Comparison of ENCODE assay signal across 1 cellular context in the genomic region with DNA sequence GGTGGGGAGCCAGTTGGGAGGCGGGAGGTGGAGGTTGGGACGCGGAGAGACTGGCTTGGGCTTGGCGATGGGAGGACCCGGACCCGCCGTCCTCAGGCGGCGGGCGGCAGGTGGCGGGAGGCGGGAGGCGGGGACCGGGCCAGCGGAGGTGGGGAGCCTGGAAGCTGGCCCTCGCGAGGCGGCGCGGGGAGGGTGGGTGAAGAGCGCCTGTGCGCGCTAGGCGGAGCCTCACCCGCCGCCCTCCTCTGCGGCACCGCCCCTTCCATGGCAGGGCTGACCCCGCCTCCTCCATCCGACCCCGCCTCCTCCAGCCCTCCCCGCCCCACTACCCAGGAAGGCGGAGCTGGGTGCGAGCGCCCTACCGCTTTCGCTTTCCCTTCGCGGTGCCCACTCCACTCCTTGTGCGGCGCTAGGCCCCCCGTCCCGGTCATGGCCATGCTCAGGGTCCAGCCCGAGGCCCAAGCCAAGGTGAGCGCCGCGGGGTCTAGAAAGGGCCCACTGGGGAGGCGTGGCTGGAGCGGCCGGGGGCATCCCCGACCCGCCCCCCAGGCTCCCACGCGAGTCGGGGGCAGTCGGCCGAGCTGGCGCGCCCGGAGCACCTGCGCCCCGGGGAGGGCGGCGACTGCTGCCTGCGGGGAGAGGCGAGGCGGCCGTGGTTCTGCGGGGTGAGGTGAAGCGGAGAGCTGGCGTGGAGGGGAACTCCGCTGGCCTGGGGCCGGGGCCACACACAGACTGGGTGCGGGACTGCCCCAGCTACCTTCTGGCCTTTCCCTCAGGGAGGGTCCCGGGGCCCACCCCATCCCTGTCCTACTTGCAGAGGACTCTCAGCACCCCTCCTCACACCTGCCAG.
TF ChIP-seq lines count a peak whose summit lies in the region.

A gene (plus strand): TSS at position 361 of the 850 bp plus-strand sequence. CDS start 69 bp downstream, at position 430.

TF ChIP-seq in HepG2, 621 proteins besides CTCF, POLR2A, EP300 and RAD21 (continued from another document and continues in another):
- TF ChIP-seq, protein P1, sequence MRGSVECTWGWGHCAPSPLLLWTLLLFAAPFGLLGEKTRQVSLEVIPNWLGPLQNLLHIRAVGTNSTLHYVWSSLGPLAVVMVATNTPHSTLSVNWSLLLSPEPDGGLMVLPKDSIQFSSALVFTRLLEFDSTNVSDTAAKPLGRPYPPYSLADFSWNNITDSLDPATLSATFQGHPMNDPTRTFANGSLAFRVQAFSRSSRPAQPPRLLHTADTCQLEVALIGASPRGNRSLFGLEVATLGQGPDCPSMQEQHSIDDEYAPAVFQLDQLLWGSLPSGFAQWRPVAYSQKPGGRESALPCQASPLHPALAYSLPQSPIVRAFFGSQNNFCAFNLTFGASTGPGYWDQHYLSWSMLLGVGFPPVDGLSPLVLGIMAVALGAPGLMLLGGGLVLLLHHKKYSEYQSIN (CRISPR knock-in tag; IDR thresholded peaks at IDR 0.05; ENCODE audit: borderline replicate concordance): no peak
- TF ChIP-seq RXRB (CRISPR knock-in tag; IDR thresholded peaks at IDR 0.05; ENCODE audit: borderline replicate concordance): peak; percentile 59; the same call in 1 of the 2 replicates
- peak; percentile 66; the same call in 1 of the 2 replicates for TF ChIP-seq DNMT1 (CRISPR knock-in tag; IDR thresholded peaks at IDR 0.05)
- TF ChIP-seq ZFP36L2 (CRISPR knock-in tag; IDR thresholded peaks at IDR 0.05): 0 out of 2 replicates have a peak, but pooled peaks have one; percentile 87
- peak; percentile 93; the same call in 2 of the 3 replicates for TF ChIP-seq MXI1 (IDR thresholded peaks at IDR 0.05; ENCODE audit: borderline replicate concordance, low read depth, low read length)
- TF ChIP-seq MAFF (IDR thresholded peaks at IDR 0.05; ENCODE audit: low read depth, low read length): no peak
- TF ChIP-seq, protein P2, sequence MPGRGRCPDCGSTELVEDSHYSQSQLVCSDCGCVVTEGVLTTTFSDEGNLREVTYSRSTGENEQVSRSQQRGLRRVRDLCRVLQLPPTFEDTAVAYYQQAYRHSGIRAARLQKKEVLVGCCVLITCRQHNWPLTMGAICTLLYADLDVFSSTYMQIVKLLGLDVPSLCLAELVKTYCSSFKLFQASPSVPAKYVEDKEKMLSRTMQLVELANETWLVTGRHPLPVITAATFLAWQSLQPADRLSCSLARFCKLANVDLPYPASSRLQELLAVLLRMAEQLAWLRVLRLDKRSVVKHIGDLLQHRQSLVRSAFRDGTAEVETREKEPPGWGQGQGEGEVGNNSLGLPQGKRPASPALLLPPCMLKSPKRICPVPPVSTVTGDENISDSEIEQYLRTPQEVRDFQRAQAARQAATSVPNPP (CRISPR knock-in tag; IDR thresholded peaks at IDR 0.05): peak; percentile 72; the same call in 1 of the 2 replicates
- TF ChIP-seq TBP (CRISPR knock-in tag; IDR thresholded peaks at IDR 0.05): peak; percentile 94
- TF ChIP-seq, protein P3, sequence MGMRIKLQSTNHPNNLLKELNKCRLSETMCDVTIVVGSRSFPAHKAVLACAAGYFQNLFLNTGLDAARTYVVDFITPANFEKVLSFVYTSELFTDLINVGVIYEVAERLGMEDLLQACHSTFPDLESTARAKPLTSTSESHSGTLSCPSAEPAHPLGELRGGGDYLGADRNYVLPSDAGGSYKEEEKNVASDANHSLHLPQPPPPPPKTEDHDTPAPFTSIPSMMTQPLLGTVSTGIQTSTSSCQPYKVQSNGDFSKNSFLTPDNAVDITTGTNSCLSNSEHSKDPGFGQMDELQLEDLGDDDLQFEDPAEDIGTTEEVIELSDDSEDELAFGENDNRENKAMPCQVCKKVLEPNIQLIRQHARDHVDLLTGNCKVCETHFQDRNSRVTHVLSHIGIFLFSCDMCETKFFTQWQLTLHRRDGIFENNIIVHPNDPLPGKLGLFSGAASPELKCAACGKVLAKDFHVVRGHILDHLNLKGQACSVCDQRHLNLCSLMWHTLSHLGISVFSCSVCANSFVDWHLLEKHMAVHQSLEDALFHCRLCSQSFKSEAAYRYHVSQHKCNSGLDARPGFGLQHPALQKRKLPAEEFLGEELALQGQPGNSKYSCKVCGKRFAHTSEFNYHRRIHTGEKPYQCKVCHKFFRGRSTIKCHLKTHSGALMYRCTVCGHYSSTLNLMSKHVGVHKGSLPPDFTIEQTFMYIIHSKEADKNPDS (CRISPR knock-in tag; IDR thresholded peaks at IDR 0.05): no peak
- peak; percentile 84; the same call in 1 of the 2 replicates for TF ChIP-seq CBX5 (CRISPR knock-in tag; IDR thresholded peaks at IDR 0.05; ENCODE audit: borderline replicate concordance)
- TF ChIP-seq ZBTB7B (CRISPR knock-in tag; IDR thresholded peaks at IDR 0.05): peak; percentile 84
- TF ChIP-seq ZC3H4 (CRISPR knock-in tag; IDR thresholded peaks at IDR 0.05; ENCODE audit: borderline replicate concordance): no peak; the same call in 1 of the 2 replicates
- TF ChIP-seq ZNF577 (CRISPR knock-in tag; IDR thresholded peaks at IDR 0.05; ENCODE audit: borderline replicate concordance, low read depth): 0 out of 2 replicates have a peak, but pooled peaks have one; percentile 26
- TF ChIP-seq HDAC2 (CRISPR knock-in tag; IDR thresholded peaks at IDR 0.05): peak; percentile 52; the same call in 1 of the 2 replicates
- no peak for TF ChIP-seq NR2F1 (CRISPR knock-in tag; IDR thresholded peaks at IDR 0.05)
- TF ChIP-seq, protein P4, sequence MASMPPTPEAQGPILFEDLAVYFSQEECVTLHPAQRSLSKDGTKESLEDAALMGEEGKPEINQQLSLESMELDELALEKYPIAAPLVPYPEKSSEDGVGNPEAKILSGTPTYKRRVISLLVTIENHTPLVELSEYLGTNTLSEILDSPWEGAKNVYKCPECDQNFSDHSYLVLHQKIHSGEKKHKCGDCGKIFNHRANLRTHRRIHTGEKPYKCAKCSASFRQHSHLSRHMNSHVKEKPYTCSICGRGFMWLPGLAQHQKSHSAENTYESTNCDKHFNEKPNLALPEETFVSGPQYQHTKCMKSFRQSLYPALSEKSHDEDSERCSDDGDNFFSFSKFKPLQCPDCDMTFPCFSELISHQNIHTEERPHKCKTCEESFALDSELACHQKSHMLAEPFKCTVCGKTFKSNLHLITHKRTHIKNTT (CRISPR knock-in tag; IDR thresholded peaks at IDR 0.05): no peak; the same call in 1 of the 2 replicates
- TF ChIP-seq, protein P5, sequence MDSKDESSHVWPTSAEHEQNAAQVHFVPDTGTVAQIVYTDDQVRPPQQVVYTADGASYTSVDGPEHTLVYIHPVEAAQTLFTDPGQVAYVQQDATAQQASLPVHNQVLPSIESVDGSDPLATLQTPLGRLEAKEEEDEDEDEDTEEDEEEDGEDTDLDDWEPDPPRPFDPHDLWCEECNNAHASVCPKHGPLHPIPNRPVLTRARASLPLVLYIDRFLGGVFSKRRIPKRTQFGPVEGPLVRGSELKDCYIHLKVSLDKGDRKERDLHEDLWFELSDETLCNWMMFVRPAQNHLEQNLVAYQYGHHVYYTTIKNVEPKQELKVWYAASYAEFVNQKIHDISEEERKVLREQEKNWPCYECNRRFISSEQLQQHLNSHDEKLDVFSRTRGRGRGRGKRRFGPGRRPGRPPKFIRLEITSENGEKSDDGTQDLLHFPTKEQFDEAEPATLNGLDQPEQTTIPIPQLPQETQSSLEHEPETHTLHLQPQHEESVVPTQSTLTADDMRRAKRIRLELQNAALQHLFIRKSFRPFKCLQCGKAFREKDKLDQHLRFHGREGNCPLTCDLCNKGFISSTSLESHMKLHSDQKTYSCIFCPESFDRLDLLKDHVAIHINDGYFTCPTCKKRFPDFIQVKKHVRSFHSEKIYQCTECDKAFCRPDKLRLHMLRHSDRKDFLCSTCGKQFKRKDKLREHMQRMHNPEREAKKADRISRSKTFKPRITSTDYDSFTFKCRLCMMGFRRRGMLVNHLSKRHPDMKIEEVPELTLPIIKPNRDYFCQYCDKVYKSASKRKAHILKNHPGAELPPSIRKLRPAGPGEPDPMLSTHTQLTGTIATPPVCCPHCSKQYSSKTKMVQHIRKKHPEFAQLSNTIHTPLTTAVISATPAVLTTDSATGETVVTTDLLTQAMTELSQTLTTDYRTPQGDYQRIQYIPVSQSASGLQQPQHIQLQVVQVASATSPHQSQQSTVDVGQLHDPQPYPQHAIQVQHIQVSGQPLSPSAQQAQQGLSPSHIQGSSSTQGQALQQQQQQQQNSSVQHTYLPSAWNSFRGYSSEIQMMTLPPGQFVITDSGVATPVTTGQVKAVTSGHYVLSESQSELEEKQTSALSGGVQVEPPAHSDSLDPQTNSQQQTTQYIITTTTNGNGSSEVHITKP (CRISPR knock-in tag; IDR thresholded peaks at IDR 0.05; ENCODE audit: low read depth): peak; percentile 73
- TF ChIP-seq, protein P6, sequence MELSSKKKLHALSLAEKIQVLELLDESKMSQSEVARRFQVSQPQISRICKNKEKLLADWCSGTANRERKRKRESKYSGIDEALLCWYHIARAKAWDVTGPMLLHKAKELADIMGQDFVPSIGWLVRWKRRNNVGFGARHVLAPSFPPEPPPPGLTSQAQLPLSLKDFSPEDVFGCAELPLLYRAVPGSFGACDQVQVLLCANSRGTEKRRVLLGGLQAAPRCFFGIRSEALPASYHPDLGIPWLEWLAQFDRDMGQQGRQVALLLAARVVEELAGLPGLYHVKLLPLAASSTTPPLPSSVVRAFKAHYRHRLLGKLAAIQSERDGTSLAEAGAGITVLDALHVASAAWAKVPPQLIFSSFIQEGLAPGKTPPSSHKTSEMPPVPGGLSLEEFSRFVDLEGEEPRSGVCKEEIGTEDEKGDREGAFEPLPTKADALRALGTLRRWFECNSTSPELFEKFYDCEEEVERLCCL (CRISPR knock-in tag; IDR thresholded peaks at IDR 0.05; ENCODE audit: borderline replicate concordance): peak; percentile 92
- TF ChIP-seq ZNF17 (CRISPR knock-in tag; IDR thresholded peaks at IDR 0.05): no peak
- TF ChIP-seq, protein P7, sequence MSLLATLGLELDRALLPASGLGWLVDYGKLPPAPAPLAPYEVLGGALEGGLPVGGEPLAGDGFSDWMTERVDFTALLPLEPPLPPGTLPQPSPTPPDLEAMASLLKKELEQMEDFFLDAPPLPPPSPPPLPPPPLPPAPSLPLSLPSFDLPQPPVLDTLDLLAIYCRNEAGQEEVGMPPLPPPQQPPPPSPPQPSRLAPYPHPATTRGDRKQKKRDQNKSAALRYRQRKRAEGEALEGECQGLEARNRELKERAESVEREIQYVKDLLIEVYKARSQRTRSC (CRISPR knock-in tag; IDR thresholded peaks at IDR 0.05; ENCODE audit: low read depth): peak; percentile 65; the same call in 1 of the 2 replicates
- TF ChIP-seq CEBPB (IDR thresholded peaks at IDR 0.05; ENCODE audit: borderline replicate concordance, low read depth, low read length): no peak
- no peak; the same call in none of the 2 replicates for TF ChIP-seq ZNF720 (CRISPR knock-in tag; IDR thresholded peaks at IDR 0.05)
- TF ChIP-seq HNRNPLL (IDR thresholded peaks at IDR 0.05; ENCODE audit: low read depth, low read length, poor library complexity, severe bottlenecking): peak; percentile 87
- TF ChIP-seq ZNF883 (CRISPR knock-in tag; IDR thresholded peaks at IDR 0.05; ENCODE audit: not compliant biosample characterization): peak; percentile 90
- TF ChIP-seq BCL6 (CRISPR knock-in tag; IDR thresholded peaks at IDR 0.05): peak; percentile 57
- TF ChIP-seq ZNF776 (CRISPR knock-in tag; IDR thresholded peaks at IDR 0.05): peak; percentile 97
- peak; percentile 62; the same call in 1 of the 2 replicates for TF ChIP-seq SNAPC2 (CRISPR knock-in tag; IDR thresholded peaks at IDR 0.05)
- TF ChIP-seq, protein P8, sequence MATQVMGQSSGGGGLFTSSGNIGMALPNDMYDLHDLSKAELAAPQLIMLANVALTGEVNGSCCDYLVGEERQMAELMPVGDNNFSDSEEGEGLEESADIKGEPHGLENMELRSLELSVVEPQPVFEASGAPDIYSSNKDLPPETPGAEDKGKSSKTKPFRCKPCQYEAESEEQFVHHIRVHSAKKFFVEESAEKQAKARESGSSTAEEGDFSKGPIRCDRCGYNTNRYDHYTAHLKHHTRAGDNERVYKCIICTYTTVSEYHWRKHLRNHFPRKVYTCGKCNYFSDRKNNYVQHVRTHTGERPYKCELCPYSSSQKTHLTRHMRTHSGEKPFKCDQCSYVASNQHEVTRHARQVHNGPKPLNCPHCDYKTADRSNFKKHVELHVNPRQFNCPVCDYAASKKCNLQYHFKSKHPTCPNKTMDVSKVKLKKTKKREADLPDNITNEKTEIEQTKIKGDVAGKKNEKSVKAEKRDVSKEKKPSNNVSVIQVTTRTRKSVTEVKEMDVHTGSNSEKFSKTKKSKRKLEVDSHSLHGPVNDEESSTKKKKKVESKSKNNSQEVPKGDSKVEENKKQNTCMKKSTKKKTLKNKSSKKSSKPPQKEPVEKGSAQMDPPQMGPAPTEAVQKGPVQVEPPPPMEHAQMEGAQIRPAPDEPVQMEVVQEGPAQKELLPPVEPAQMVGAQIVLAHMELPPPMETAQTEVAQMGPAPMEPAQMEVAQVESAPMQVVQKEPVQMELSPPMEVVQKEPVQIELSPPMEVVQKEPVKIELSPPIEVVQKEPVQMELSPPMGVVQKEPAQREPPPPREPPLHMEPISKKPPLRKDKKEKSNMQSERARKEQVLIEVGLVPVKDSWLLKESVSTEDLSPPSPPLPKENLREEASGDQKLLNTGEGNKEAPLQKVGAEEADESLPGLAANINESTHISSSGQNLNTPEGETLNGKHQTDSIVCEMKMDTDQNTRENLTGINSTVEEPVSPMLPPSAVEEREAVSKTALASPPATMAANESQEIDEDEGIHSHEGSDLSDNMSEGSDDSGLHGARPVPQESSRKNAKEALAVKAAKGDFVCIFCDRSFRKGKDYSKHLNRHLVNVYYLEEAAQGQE (IDR thresholded peaks at IDR 0.05; ENCODE audit: borderline replicate concordance in 1 of 2, low read depth in 1 of 2, low read length in 2 of 2): peak in 1 of 2 experiments; percentile 26; a peak in 1 of 4 replicates
- TF ChIP-seq FOXK2 (IDR thresholded peaks at IDR 0.05): no peak
- peak; percentile 73 for TF ChIP-seq ZNF317 (CRISPR knock-in tag; IDR thresholded peaks at IDR 0.05)
- peak; percentile 46 for TF ChIP-seq MEIS1 (CRISPR knock-in tag; IDR thresholded peaks at IDR 0.05; ENCODE audit: borderline replicate concordance)
- peak; percentile 54 for TF ChIP-seq NFYC (CRISPR knock-in tag; IDR thresholded peaks at IDR 0.05)
- TF ChIP-seq ZNF552 (CRISPR knock-in tag; IDR thresholded peaks at IDR 0.05; ENCODE audit: borderline replicate concordance): no peak; the same call in 1 of the 2 replicates
- TF ChIP-seq, protein P9, sequence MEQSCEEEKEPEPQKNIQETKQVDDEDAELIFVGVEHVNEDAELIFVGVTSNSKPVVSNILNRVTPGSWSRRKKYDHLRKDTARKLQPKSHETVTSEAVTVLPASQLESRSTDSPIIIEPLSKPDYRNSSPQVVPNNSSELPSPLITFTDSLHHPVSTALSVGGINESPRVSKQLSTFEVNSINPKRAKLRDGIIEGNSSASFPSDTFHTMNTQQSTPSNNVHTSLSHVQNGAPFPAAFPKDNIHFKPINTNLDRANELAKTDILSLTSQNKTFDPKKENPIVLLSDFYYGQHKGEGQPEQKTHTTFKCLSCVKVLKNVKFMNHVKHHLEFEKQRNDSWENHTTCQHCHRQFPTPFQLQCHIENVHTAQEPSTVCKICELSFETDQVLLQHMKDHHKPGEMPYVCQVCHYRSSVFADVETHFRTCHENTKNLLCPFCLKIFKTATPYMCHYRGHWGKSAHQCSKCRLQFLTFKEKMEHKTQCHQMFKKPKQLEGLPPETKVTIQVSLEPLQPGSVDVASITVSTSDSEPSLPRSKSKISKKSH (CRISPR knock-in tag; IDR thresholded peaks at IDR 0.05; ENCODE audit: borderline replicate concordance): no peak
- no peak for TF ChIP-seq NFRKB (IDR thresholded peaks at IDR 0.05)
- TF ChIP-seq PAF1 (CRISPR knock-in tag; IDR thresholded peaks at IDR 0.05): no peak
- TF ChIP-seq TAF15 (IDR thresholded peaks at IDR 0.05; ENCODE audit: low read depth, low read length, poor library complexity, severe bottlenecking): peak; percentile 81
- no peak for TF ChIP-seq ZNF124 (CRISPR knock-in tag; IDR thresholded peaks at IDR 0.05)
- no peak for TF ChIP-seq ZNF703 (CRISPR knock-in tag; IDR thresholded peaks at IDR 0.05; ENCODE audit: borderline replicate concordance)
- 0 out of 2 replicates have a peak, but pooled peaks have one; percentile 65 for TF ChIP-seq NKX3-1 (CRISPR knock-in tag; IDR thresholded peaks at IDR 0.05)
- peak; percentile 56 for TF ChIP-seq ETV5 (CRISPR knock-in tag; IDR thresholded peaks at IDR 0.05; ENCODE audit: borderline replicate concordance)
- TF ChIP-seq PHF20 (CRISPR knock-in tag; IDR thresholded peaks at IDR 0.05): no peak
